In the genomic region with DNA sequence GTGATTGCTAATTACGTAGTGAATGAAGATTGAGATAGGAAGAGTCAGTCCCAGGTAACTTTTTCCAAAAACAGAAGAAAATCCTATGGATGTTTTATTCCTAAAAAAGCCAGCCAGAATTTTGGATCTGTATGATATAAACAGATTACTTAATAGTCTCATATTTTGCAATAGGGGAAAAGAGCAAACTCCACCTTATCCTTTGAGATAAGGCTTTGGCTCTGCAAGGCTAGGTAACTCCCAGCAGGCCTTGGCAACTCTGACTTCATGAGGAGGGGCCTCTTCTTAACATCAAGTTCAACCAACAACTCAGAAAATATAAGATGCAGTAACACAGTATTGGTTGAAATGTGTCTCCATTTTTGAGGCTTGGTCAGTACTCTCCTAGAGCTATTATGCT, we compare ENCODE assay signal across 17 cellular contexts.
DNase-seq lines count a peak whose midpoint lies in the region; ATAC-seq, FAIRE-seq and TF ChIP-seq lines count a peak whose summit lies in the region.
"Had no signal": no experiment of that assay in that cellular context is flagged by ENCODE, and none has a peak within 500 bp of the region (broad histone marks: within the 10 kb centered on the region; RNA-seq: fewer than 3 reads in every experiment).

No MANE protein-coding gene starts in this region.

- no peaks in the 10 kb centered on the region for H3K79me2 ChIP-seq in HepG2 (ENCODE audit: insufficient read depth, low read length)
- no peaks in the 10 kb centered on the region for H3K79me2 ChIP-seq in hepatocyte

- no peak overlapping the region for H3K27ac Mint-ChIP-seq in Caco-2 (ENCODE audit: unreplicated experiment)
- H3K27ac Mint-ChIP-seq: CD4-positive, alpha-beta T cell had no signal

- H3K9ac ChIP-seq in liver (ENCODE audit: low read depth in 1 of 2, low read length in 2 of 2) (peak overlapping the region in 1 of 2 donors; percentile 55), HepG2 (ENCODE audit: insufficient read depth, low read depth, low read length) (no peak overlapping the region)
- H3K9ac ChIP-seq: BLaER1 treated with 17β-estradiol and CSF1 and Interleukin-3, amounts not matched to agents 10 nM and 100 nM had no signal

- TF ChIP-seq CTCF in liver (IDR thresholded peaks at IDR 0.05; ENCODE audit: low read depth, low read length, missing input control) (no peak), HepG2 (CRISPR knock-in tag; IDR thresholded peaks at IDR 0.05) (no peak), hepatocyte (IDR thresholded peaks at IDR 0.05; ENCODE audit: poor library complexity) (no peak), lower lobe of right lung (IDR thresholded peaks at IDR 0.05) (no peak), Caco-2 (IDR thresholded peaks at IDR 0.05; ENCODE audit: insufficient read depth in 1 of 2, low read depth in 1 of 2, low read length in 1 of 2, severe bottlenecking in 1 of 2, unreplicated experiment in 1 of 2) (no peak)

- CTCF ChIA-PET in HepG2 (lab: Yijun Ruan, JAX; ENCODE audit: low intra/inter-chr PET ratio, low total read pairs), result no interaction called here
- CTCF ChIA-PET in Caco-2 (lab: Charles Lee), result no interaction called here

- peak overlapping the region; percentile 29 to 82 for H3K27ac ChIP-seq in liver (ENCODE audit: low read depth in 1 of 2, low read length in 2 of 2)
- H3K27ac ChIP-seq in HepG2 (ENCODE audit: extremely low read length, insufficient read depth, low read length), result no peak overlapping the region
- H3K27ac ChIP-seq in hepatocyte, result no peak overlapping the region
- no peak overlapping the region for H3K27ac ChIP-seq in lower lobe of right lung
- no peak overlapping the region for H3K27ac ChIP-seq in aorta (ENCODE audit: low read depth in 1 of 2, low read length in 2 of 2)
- H3K27ac ChIP-seq: 22Rv1; BLaER1 treated with 17β-estradiol and CSF1 and Interleukin-3, amounts not matched to agents 10 nM and 100 nM had no signal

- no TSS peak for BruUV-seq in HepG2 (replicated peaks; lab: Mats Ljungman, UMichigan)
- BruUV-seq in Caco-2 (replicated peaks; lab: Mats Ljungman, UMichigan), result no TSS peak

- no peak for TF ChIP-seq POLR2A in HepG2 (IDR thresholded peaks at IDR 0.05; ENCODE audit: insufficient read depth in 1 of 2, low read depth in 2 of 2, low read length in 2 of 2)

- H3K27me3 Mint-ChIP-seq in Caco-2 (ENCODE audit: insufficient read depth, unreplicated experiment), result no peaks in the 10 kb centered on the region

- TF ChIP-seq RAD21 in liver (IDR thresholded peaks at IDR 0.05), result peak; percentile 56 to 62
- TF ChIP-seq RAD21 in HepG2 (CRISPR knock-in tag; IDR thresholded peaks at IDR 0.05), result no peak

- intact Hi-C loops in HepG2 (cut with micrococcal nuclease; ENCODE audit: unreplicated experiment), result no loop called here
- intact Hi-C loops in lower lobe of right lung (cut with DNase I), result no loop called here
- intact Hi-C loops in aorta (cut with DNase I), result no loop called here
- intact Hi-C loops in Caco-2 (cut with micrococcal nuclease; ENCODE audit: unreplicated experiment), result no loop called here

- H3K27me3 ChIP-seq in liver (ENCODE audit: control insufficient read depth in 4 of 4, insufficient read depth in 4 of 4, low read length in 3 of 4) (no peaks in the 10 kb centered on the region), HepG2 (ENCODE audit: control insufficient read depth in 1 of 2, insufficient read depth in 2 of 2, low read length in 2 of 2) (no peaks in the 10 kb centered on the region), hepatocyte (no peaks in the 10 kb centered on the region), lower lobe of right lung (ENCODE audit: low read depth) (no peaks in the 10 kb centered on the region), aorta (ENCODE audit: control insufficient read depth in 1 of 2, insufficient read depth in 2 of 2, low read length in 1 of 2) (no peaks in the 10 kb centered on the region), Caco-2 (replicated peaks; ENCODE audit: control insufficient read depth, insufficient read depth, low read length) (no peaks in the 10 kb centered on the region)
- H3K27me3 ChIP-seq: BLaER1 treated with 17β-estradiol and CSF1 and Interleukin-3, amounts not matched to agents 10 nM and 100 nM had no signal

- in situ Hi-C loops in HepG2 (cut with HindIII; ENCODE audit: extremely low pct_ligation_motif_present, low pct_unique_long_range_greater_than_20kb), result no loop called here

- H3K36me3 ChIP-seq in liver (ENCODE audit: control insufficient read depth in 4 of 4, insufficient read depth in 3 of 4, low read depth in 1 of 4, low read length in 3 of 4) (no peaks in the 10 kb centered on the region), HepG2 (replicated peaks in 1 of 2; ENCODE audit: control insufficient read depth in 1 of 2, insufficient read depth in 2 of 2, low read length in 2 of 2) (no peaks in the 10 kb centered on the region), hepatocyte (replicated peaks; ENCODE audit: insufficient read depth, low read depth) (no peaks in the 10 kb centered on the region), lower lobe of right lung (no peaks in the 10 kb centered on the region), aorta (ENCODE audit: control insufficient read depth in 1 of 2, insufficient read depth in 2 of 2, low read length in 1 of 2) (no peaks in the 10 kb centered on the region), Caco-2 (ENCODE audit: control insufficient read depth, insufficient read depth, low read length) (no peaks in the 10 kb centered on the region)
- H3K36me3 ChIP-seq: BLaER1 treated with 17β-estradiol and CSF1 and Interleukin-3, amounts not matched to agents 10 nM and 100 nM had no signal

- no peak for DNase-seq in HepG2 (ENCODE audit: low spot score)
- DNase-seq in hepatocyte (ENCODE audit: low spot score), result peak; percentile 19
- DNase-seq in lower lobe of right lung, result no peak
- no peak for DNase-seq in aorta
- DNase-seq in NCI-H1417 (lab: John Stamatoyannopoulos, UW), result no peak
- no peak for DNase-seq in Caco-2
- DNase-seq: CD4-positive, alpha-beta T cell; DMS153; DND-41; GDM1 had no signal

- H4K20me1 ChIP-seq in HepG2 (ENCODE audit: insufficient read depth, low read length) (no peaks in the 10 kb centered on the region), hepatocyte (ENCODE audit: insufficient read depth, poor library complexity, severe bottlenecking) (no peaks in the 10 kb centered on the region)
- H4K20me1 ChIP-seq: BLaER1 treated with 17β-estradiol and CSF1 and Interleukin-3, amounts not matched to agents 10 nM and 100 nM had no signal

- H3K4me3 ChIP-seq in liver (ENCODE audit: low read depth in 1 of 3, low read length in 3 of 3), result no peak overlapping the region
- no peak overlapping the region for H3K4me3 ChIP-seq in HepG2 (replicated peaks in 1 of 3; ENCODE audit: insufficient read depth in 1 of 3, low read depth in 2 of 3, low read length in 3 of 3)
- no peak overlapping the region for H3K4me3 ChIP-seq in hepatocyte
- no peak overlapping the region for H3K4me3 ChIP-seq in lower lobe of right lung
- H3K4me3 ChIP-seq in aorta (ENCODE audit: low read length in 2 of 2), result no peak overlapping the region
- H3K4me3 ChIP-seq in Caco-2 (ENCODE audit: low read depth, low read length), result no peak overlapping the region
- H3K4me3 ChIP-seq: BLaER1 treated with 17β-estradiol and CSF1 and Interleukin-3, amounts not matched to agents 10 nM and 100 nM had no signal

- H3K4me1 ChIP-seq in liver (ENCODE audit: control insufficient read depth in 4 of 4, insufficient read depth in 4 of 4, low read length in 3 of 4) (peaks cover 4 to 33% (median 9%) of the 10 kb centered on the region in 4 donors), HepG2 (ENCODE audit: insufficient read depth, low read length) (no peaks in the 10 kb centered on the region), hepatocyte (ENCODE audit: insufficient read depth) (peaks cover 8% of the 10 kb centered on the region), lower lobe of right lung (peaks cover 19% of the 10 kb centered on the region), aorta (ENCODE audit: control insufficient read depth in 1 of 2, insufficient read depth in 2 of 2, low read length in 2 of 2) (peaks cover 0 to 2% of the 10 kb centered on the region in 2 donors), Caco-2 (no peaks in the 10 kb centered on the region)

- WGBS in liver, result 41% methylated on average over 1 of the region's 1 CpG
- 94% methylated on average over 1 of the region's 1 CpG for WGBS in HepG2 (ENCODE audit: low lambda C conversion rate)
- WGBS in hepatocyte (ENCODE audit: low lambda C conversion rate, missing lambda C conversion rate), result 97% methylated on average over 1 of the region's 1 CpG
- 94 to 97% methylated on average over 1 of the region's 1 CpG for WGBS in aorta, 2 donors

- FAIRE-seq in HepG2 (lab: Jason Lieb, UNC), result no peak
- FAIRE-seq: D721Med, GM12892, GM19239 had no signal

- H3K4me2 ChIP-seq in HepG2 (ENCODE audit: low read depth, low read length) (no peak overlapping the region), hepatocyte (no peak overlapping the region)
- H3K4me2 ChIP-seq: BLaER1 treated with 17β-estradiol and CSF1 and Interleukin-3, amounts not matched to agents 10 nM and 100 nM had no signal

- H3K9me3 Mint-ChIP-seq in Caco-2 (ENCODE audit: unreplicated experiment), result no peaks in the 10 kb centered on the region
- H3K9me3 Mint-ChIP-seq: CD4-positive, alpha-beta T cell had no signal

- H3K4me3 Mint-ChIP-seq in Caco-2 (ENCODE audit: unreplicated experiment), result no peak overlapping the region
- H3K4me3 Mint-ChIP-seq: CD4-positive, alpha-beta T cell had no signal

- H2AFZ ChIP-seq in HepG2 (ENCODE audit: low read length) (no peak overlapping the region), hepatocyte (no peak overlapping the region)

- H3K36me3 Mint-ChIP-seq in Caco-2 (ENCODE audit: insufficient read depth, unreplicated experiment), result no peaks in the 10 kb centered on the region

- H3K4me1 Mint-ChIP-seq in Caco-2 (ENCODE audit: low read depth, unreplicated experiment), result no peaks in the 10 kb centered on the region

- no peaks in the 10 kb centered on the region for H3K9me2 ChIP-seq in hepatocyte (replicated peaks; ENCODE audit: insufficient read depth)

- TF ChIP-seq EP300 in HepG2 (IDR thresholded peaks at IDR 0.05; ENCODE audit: low read depth in 2 of 2, low read length in 2 of 2), result no peak
- no peak for TF ChIP-seq EP300 in HepG2 (CRISPR knock-in tag; IDR thresholded peaks at IDR 0.05; ENCODE audit: borderline replicate concordance)

- ATAC-seq in HepG2, result no peak
- peak; percentile 16 to 56 for ATAC-seq in lower lobe of right lung
- ATAC-seq in aorta (ENCODE audit: low FRiP score), result peak; percentile 38
- no peak for ATAC-seq in GM18498 (IDR thresholded peaks at IDR 0.05; ENCODE audit: unreplicated experiment)

- H3K9me3 ChIP-seq in liver (ENCODE audit: control insufficient read depth in 4 of 4, low read length in 3 of 4), result no peaks in the 10 kb centered on the region
- H3K9me3 ChIP-seq in HepG2 (ENCODE audit: low read length), result no peaks in the 10 kb centered on the region
- H3K9me3 ChIP-seq in hepatocyte (ENCODE audit: low read depth), result no peaks in the 10 kb centered on the region
- H3K9me3 ChIP-seq in lower lobe of right lung, result no peaks in the 10 kb centered on the region
- no peaks in the 10 kb centered on the region for H3K9me3 ChIP-seq in aorta (ENCODE audit: control insufficient read depth, low read length)
- no peaks in the 10 kb centered on the region for H3K9me3 ChIP-seq in Caco-2
- H3K9me3 ChIP-seq: BLaER1 treated with 17β-estradiol and CSF1 and Interleukin-3, amounts not matched to agents 10 nM and 100 nM had no signal

- POLR2A ChIA-PET in HepG2 (lab: Yijun Ruan, JAX), result no interaction called here
- POLR2A ChIA-PET in Caco-2 (lab: Charles Lee), result no interaction called here

TF ChIP-seq in HepG2, 621 proteins besides CTCF, POLR2A, EP300 and RAD21 (continues in another document):
- no peak for TF ChIP-seq ZNF792 (CRISPR knock-in tag; IDR thresholded peaks at IDR 0.05)

Comparison
In these comparisons a context has a peak if more than half of its experiments do, and no peak if none do; other contexts are left out.
1. H3K27ac ChIP-seq: peak in liver (2 of 2); none in HepG2 (single experiment), hepatocyte (single experiment), lower lobe of right lung (single experiment) and aorta (0 of 2).
2. ATAC-seq: peak in lower lobe of right lung (2 of 2) and aorta (single experiment); none in HepG2 (single experiment) and GM18498 (single experiment).